In genomic region chr4:100828986-100829685, GRCh38 we compare ENCODE assay signal across 1 cellular context.
TF ChIP-seq lines count a peak whose summit lies in the region.

No MANE protein-coding gene starts in this region.

TF ChIP-seq in HepG2, 621 proteins besides CTCF, POLR2A, EP300 and RAD21 (continued from another document):
- TF ChIP-seq ZNF318 (CRISPR knock-in tag; IDR thresholded peaks at IDR 0.05) (no peak), ZNF724P (CRISPR knock-in tag; IDR thresholded peaks at IDR 0.05; ENCODE audit: borderline replicate concordance) (no peak)
TF ChIP-seq in HepG2: peak in this region for 1.
